ENCODE assay signal across 30 cellular contexts in genomic region chr5:5266296-5266695, GRCh38.
"Had no signal": no experiment of that assay in that cellular context is flagged by ENCODE, and none has a peak within 500 bp of the region (broad histone marks: within the 10 kb centered on the region; RNA-seq: fewer than 3 reads in every experiment).

No MANE protein-coding gene starts in this region.

- H3K27ac ChIP-seq: brain microvascular endothelial cell, esophagus squamous epithelium had no signal

- H3K4me3 ChIP-seq: esophagus squamous epithelium had no signal

- H3K27ac Mint-ChIP-seq: activated CD4-positive, alpha-beta memory T cell treated with anti-CD3 and anti-CD28 coated beads, Interleukin-2, amount 10 ng/mL, durations not matched to agents 7 days and 5 days; activated CD4-positive, alpha-beta T cell treated with anti-CD3 and anti-CD28 coated beads, Interleukin-2, amount 10 ng/mL, durations not matched to agents 7 days and 5 days; activated naive CD8-positive, alpha-beta T cell; activated T-helper 17 cell treated with anti-CD3 and anti-CD28 coated beads, Interleukin-2, amount 50 U/mL, for 72 hours; effector memory CD8-positive, alpha-beta T cell had no signal

- H3K27me3 ChIP-seq: brain microvascular endothelial cell, esophagus squamous epithelium had no signal

- DNase-seq: activated CD4-positive, alpha-beta memory T cell treated with anti-CD3 and anti-CD28 coated beads, Interleukin-2, amount 10 ng/mL, durations not matched to agents 7 days and 5 days; activated CD4-positive, alpha-beta T cell treated with anti-CD3 and anti-CD28 coated beads for 1 hour; activated CD4-positive, alpha-beta T cell treated with anti-CD3 and anti-CD28 coated beads for 4 hours; activated CD4-positive, alpha-beta T cell treated with anti-CD3 and anti-CD28 coated beads, Interleukin-2, amount 10 ng/mL, durations not matched to agents 7 days and 5 days; activated CD4-positive, alpha-beta T cell treated with anti-CD3 and anti-CD28 coated beads, Interleukin-2, amount 50 U/mL, for 4 hours; activated CD8-positive, alpha-beta memory T cell treated with anti-CD3 and anti-CD28 coated beads, Interleukin-2, amount 50 U/mL, for 48 hours; activated effector memory CD4-positive, alpha-beta T cell treated with Interleukin-2 at 50 U/mL for 16 hours; activated gamma-delta T cell treated with Interleukin-2 at 50 U/mL for 16 hours; activated naive CD4-positive, alpha-beta T cell treated with anti-CD3 and anti-CD28 coated beads, Interleukin-2, amount 50 U/mL, for 16 hours; activated naive CD4-positive, alpha-beta T cell treated with Interleukin-2 at 50 U/mL for 16 hours; activated T-cell treated with anti-CD3 and anti-CD28 coated beads for 4 hours; activated T-cell treated with anti-CD3 and anti-CD28 coated beads, Interleukin-2, amount 50 U/mL, for 4 hours; amniotic stem cell; anterior cingulate cortex; brain microvascular endothelial cell; caudate nucleus; cortex of kidney; dermis blood vessel endothelial cell; effector CD4-positive, alpha-beta T cell; effector memory CD8-positive, alpha-beta T cell; erythroblast; esophagus squamous epithelium; foreskin fibroblast; head of caudate nucleus; T-helper 2 cell had no signal

- H3K27me3 Mint-ChIP-seq: activated CD4-positive, alpha-beta memory T cell treated with anti-CD3 and anti-CD28 coated beads, Interleukin-2, amount 10 ng/mL, durations not matched to agents 7 days and 5 days; activated CD4-positive, alpha-beta T cell treated with anti-CD3 and anti-CD28 coated beads, Interleukin-2, amount 10 ng/mL, durations not matched to agents 7 days and 5 days; activated naive CD8-positive, alpha-beta T cell; effector memory CD8-positive, alpha-beta T cell had no signal

- H3K4me3 Mint-ChIP-seq: activated CD4-positive, alpha-beta memory T cell treated with anti-CD3 and anti-CD28 coated beads, Interleukin-2, amount 10 ng/mL, durations not matched to agents 7 days and 5 days; activated CD4-positive, alpha-beta T cell treated with anti-CD3 and anti-CD28 coated beads, Interleukin-2, amount 10 ng/mL, durations not matched to agents 7 days and 5 days; activated naive CD8-positive, alpha-beta T cell; activated T-cell treated with anti-CD3 and anti-CD28 coated beads, Interleukin-2, amount 50 U/mL, for 4 hours; activated T-helper 17 cell treated with anti-CD3 and anti-CD28 coated beads, Interleukin-2, amount 50 U/mL, for 72 hours; effector memory CD8-positive, alpha-beta T cell had no signal

- H3K36me3 ChIP-seq: brain microvascular endothelial cell, esophagus squamous epithelium had no signal

- H3K4me1 Mint-ChIP-seq: activated CD4-positive, alpha-beta memory T cell treated with anti-CD3 and anti-CD28 coated beads, Interleukin-2, amount 10 ng/mL, durations not matched to agents 7 days and 5 days; activated CD4-positive, alpha-beta T cell treated with anti-CD3 and anti-CD28 coated beads, Interleukin-2, amount 10 ng/mL, durations not matched to agents 7 days and 5 days; activated T-helper 17 cell treated with anti-CD3 and anti-CD28 coated beads, Interleukin-2, amount 50 U/mL, for 72 hours had no signal

- H3K9me3 Mint-ChIP-seq: activated CD4-positive, alpha-beta T cell treated with anti-CD3 and anti-CD28 coated beads, Interleukin-2, amount 10 ng/mL, durations not matched to agents 7 days and 5 days; activated T-cell treated with anti-CD3 and anti-CD28 coated beads, Interleukin-2, amount 50 U/mL, for 4 hours had no signal

- H3K36me3 Mint-ChIP-seq: activated naive CD8-positive, alpha-beta T cell had no signal

- H3K9me3 ChIP-seq: esophagus squamous epithelium had no signal

- FAIRE-seq: astrocyte, colon, frontal cortex had no signal

- ATAC-seq: activated T-cell treated with anti-CD3 and anti-CD28 coated beads, Interleukin-2, amount 50 U/mL, for 4 hours; activated T-helper 17 cell treated with anti-CD3 and anti-CD28 coated beads, Interleukin-2, amount 50 U/mL, for 72 hours; effector memory CD8-positive, alpha-beta T cell had no signal
